In the genomic region with DNA sequence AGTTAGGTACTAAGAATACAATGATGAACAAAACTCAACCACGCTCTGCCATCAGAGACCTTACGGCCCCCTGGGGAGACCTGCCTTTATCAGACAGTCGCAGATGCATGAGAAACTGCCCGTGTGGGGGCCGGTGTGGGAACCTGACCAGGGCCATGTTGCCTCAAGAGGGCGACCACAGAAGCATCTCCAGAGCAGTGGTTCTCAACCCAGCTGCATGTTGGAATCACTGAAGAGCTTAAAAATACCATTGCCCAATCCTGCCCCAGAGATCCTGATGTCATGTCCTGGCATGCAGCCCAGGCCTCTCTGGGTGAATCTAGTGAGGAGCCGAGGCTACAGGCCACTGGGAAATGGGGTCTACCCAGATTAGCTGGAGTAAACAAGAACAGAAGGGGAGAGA, we compare ENCODE assay signal across 10 cellular contexts.
DNase-seq lines count a peak whose midpoint lies in the region; ATAC-seq, FAIRE-seq and TF ChIP-seq lines count a peak whose summit lies in the region.
"Had no signal": no experiment of that assay in that cellular context is flagged by ENCODE, and none has a peak within 500 bp of the region (broad histone marks: within the 10 kb centered on the region; RNA-seq: fewer than 3 reads in every experiment).

No MANE protein-coding gene starts in this region.

- peak overlapping the region in 5 of 11 experiments; percentile 27 to 78 (median 65); a peak in 9 of 22 replicates for H3K9ac ChIP-seq in BLaER1 treated with 17β-estradiol and CSF1 and Interleukin-3, amounts not matched to agents 10 nM and 100 nM
- H3K9ac ChIP-seq in GM12878 (ENCODE audit: control insufficient read depth, insufficient read depth, low read length): no peak overlapping the region

- no peaks in the 10 kb centered on the region for H3K79me2 ChIP-seq in GM12878 (ENCODE audit: control insufficient read depth, insufficient read depth, low read length)

- RAD21 ChIA-PET in GM12878 (lab: Charles Lee; ENCODE audit: unreplicated experiment): interaction anchor here (1.1 kb wide), 1 partner anchor 106 kb away, joined by 3 read pairs; no protein-coding TSS in a partner anchor

- in situ Hi-C loops in GM12878 (cut with MboI): loop anchor here (10.0 kb wide), 1 partner anchor 144 kb away; no protein-coding TSS in a partner anchor

- H2AFZ ChIP-seq in GM12878 (ENCODE audit: control insufficient read depth, low read depth, low read length): no peak overlapping the region

- no peak overlapping the region for H3K4me3 Mint-ChIP-seq in memory B cell

- H3K36me3 ChIP-seq in BLaER1 treated with 17β-estradiol and CSF1 and Interleukin-3, amounts not matched to agents 10 nM and 100 nM: peaks cover 0 to 13% (median 7%) of the 10 kb centered on the region in 11 experiments; a peak in 7 of 22 replicates
- H3K36me3 ChIP-seq in HEK293 (ENCODE audit: control insufficient read depth in 2 of 2, insufficient read depth in 1 of 2, low read length in 2 of 2) (no peaks in the 10 kb centered on the region), GM12878 (ENCODE audit: control insufficient read depth in 2 of 2, insufficient read depth in 2 of 2, low read length in 1 of 2) (no peaks in the 10 kb centered on the region)

- no peaks in the 10 kb centered on the region for H3K9me3 Mint-ChIP-seq in memory B cell

- no peak for TF ChIP-seq RAD21 in GM12878 (IDR thresholded peaks at IDR 0.05; ENCODE audit: insufficient read depth, low read depth, low read length)

- DNase-seq in GM12878 (ENCODE audit: low read depth, low spot score): no peak
- DNase-seq in memory B cell (ENCODE audit: low spot score in 2 of 2): no peak
- no peak for DNase-seq in Ammon's horn (ENCODE audit: low spot score)
- no peak for DNase-seq in SW 1271 (lab: John Stamatoyannopoulos, UW)
- no peak for DNase-seq in RPMI8226
- no peak for DNase-seq in NCI-H2227 treated with DMSO at 0.1 percent for 48 hours (lab: John Stamatoyannopoulos, UW)
- DNase-seq: DMS53, NCI-H1417 treated with DMSO at 0.1 percent for 48 hours had no signal

- TF ChIP-seq POLR2A in GM12878 (IDR thresholded peaks at IDR 0.05; ENCODE audit: low read depth, low read length): no peak

- no peaks in the 10 kb centered on the region for H3K27me3 ChIP-seq in BLaER1 treated with 17β-estradiol and CSF1 and Interleukin-3, amounts not matched to agents 10 nM and 100 nM
- no peaks in the 10 kb centered on the region for H3K27me3 ChIP-seq in GM12878 (replicated peaks in 1 of 2; ENCODE audit: control insufficient read depth in 2 of 2, insufficient read depth in 2 of 2, low read length in 1 of 2)

- no peaks in the 10 kb centered on the region for H3K27me3 Mint-ChIP-seq in memory B cell

- intact Hi-C loops in GM12878 (cut with micrococcal nuclease; ENCODE audit: unreplicated experiment): no loop called here

- TF ChIP-seq EP300 in GM12878 (IDR thresholded peaks at IDR 0.05; ENCODE audit: borderline replicate concordance in 1 of 2, control insufficient read depth in 1 of 2, low read depth in 2 of 2, low read length in 2 of 2): no peak

- H3K4me1 Mint-ChIP-seq in memory B cell: peaks cover 47% of the 10 kb centered on the region

- H3K4me3 ChIP-seq in BLaER1 treated with 17β-estradiol and CSF1 and Interleukin-3, amounts not matched to agents 10 nM and 100 nM: 0 out of 20 replicates have a peak overlapping the region, but pooled peaks of 1 of the 10 experiments have one; percentile 2
- H3K4me3 ChIP-seq in HEK293 (ENCODE audit: low read depth, low read length) (no peak overlapping the region), GM12878 (no peak overlapping the region)

- CTCF ChIA-PET in HEK293 (lab: Yijun Ruan, JAX): interaction anchor here (0.6 to 0.7 kb wide), 4 partner anchors 12 to 146 kb away, joined by 3 to 5 read pairs (median 4); no protein-coding TSS in a partner anchor
- CTCF ChIA-PET in GM12878 (lab: Yijun Ruan, JAX): interaction anchor here (1.0 kb wide), 1 partner anchor 141 kb away, joined by 3 read pairs; no protein-coding TSS in a partner anchor

- POLR2A ChIA-PET in HEK293 (lab: Yijun Ruan, JAX) (interaction anchor here (1.0 kb wide), 1 partner anchor 60 kb away, joined by 3 read pairs; no protein-coding TSS in a partner anchor), GM12878 (lab: Charles Lee) (no interaction called here)

- peaks cover 18% of the 10 kb centered on the region for H3K36me3 Mint-ChIP-seq in memory B cell

- BruUV-seq in GM12878 (replicated peaks; lab: Mats Ljungman, UMichigan): no TSS peak

- peak overlapping the region; percentile 64 for H3K27ac Mint-ChIP-seq in memory B cell

- peaks cover 5 to 63% (median 31%) of the 10 kb centered on the region in 11 experiments; a peak in 15 of 22 replicates for H4K20me1 ChIP-seq in BLaER1 treated with 17β-estradiol and CSF1 and Interleukin-3, amounts not matched to agents 10 nM and 100 nM
- H4K20me1 ChIP-seq in GM12878 (ENCODE audit: control insufficient read depth, insufficient read depth): no peaks in the 10 kb centered on the region; the same call in 1 of the 2 replicates

- no peaks in the 10 kb centered on the region for H3K9me3 ChIP-seq in BLaER1 treated with 17β-estradiol and CSF1 and Interleukin-3, amounts not matched to agents 10 nM and 100 nM (replicated peaks in 1 of 11)
- no peaks in the 10 kb centered on the region for H3K9me3 ChIP-seq in HEK293 (ENCODE audit: control insufficient read depth, insufficient read depth, low read depth, low read length)
- H3K9me3 ChIP-seq in GM12878 (replicated peaks; ENCODE audit: control insufficient read depth, insufficient read depth, low read length): no peaks in the 10 kb centered on the region

- H3K4me2 ChIP-seq in BLaER1 treated with 17β-estradiol and CSF1 and Interleukin-3, amounts not matched to agents 10 nM and 100 nM: peak overlapping the region; percentile 37 to 86 (median 70); a peak in 20 of 22 replicates
- H3K4me2 ChIP-seq in GM12878 (ENCODE audit: control insufficient read depth, insufficient read depth): no peak overlapping the region

- SMC1A ChIA-PET in GM12878 (lab: Charles Lee; ENCODE audit: uncharacterized antibody, unreplicated experiment): no interaction called here

- TF ChIP-seq CTCF in HEK293 (tag by site-specific recombination; IDR thresholded peaks at IDR 0.05) (no peak), GM12878 (IDR thresholded peaks at IDR 0.05 in 2 of 3, conservative IDR thresholded peaks at IDR 0.05 in 1 of 3; ENCODE audit: control insufficient read depth in 2 of 3, extremely low read depth in 1 of 3, insufficient read depth in 1 of 3, low read depth in 3 of 3, low read length in 3 of 3) (no peak)

- 45% methylated on average over 7 of the region's 7 CpGs for WGBS in GM12878 (ENCODE audit: insufficient coverage, insufficient replicate concordance, low lambda C conversion rate, missing lambda C conversion rate)

- no peak for FAIRE-seq in GM12878 (lab: Jason Lieb, UNC)

- peaks cover 24 to 93% (median 67%) of the 10 kb centered on the region in 10 experiments for H3K4me1 ChIP-seq in BLaER1 treated with 17β-estradiol and CSF1 and Interleukin-3, amounts not matched to agents 10 nM and 100 nM
- no peaks in the 10 kb centered on the region for H3K4me1 ChIP-seq in HEK293 (ENCODE audit: control insufficient read depth, insufficient read depth, low read length)
- H3K4me1 ChIP-seq in GM12878 (ENCODE audit: control insufficient read depth, insufficient read depth, low read length): peaks cover 14% of the 10 kb centered on the region

- peak overlapping the region in 6 of 11 experiments; percentile 35 to 86 (median 76); a peak in 12 of 22 replicates for H3K27ac ChIP-seq in BLaER1 treated with 17β-estradiol and CSF1 and Interleukin-3, amounts not matched to agents 10 nM and 100 nM
- no peak overlapping the region for H3K27ac ChIP-seq in HEK293 (ENCODE audit: extremely low read depth, low read depth, low read length)
- no peak overlapping the region for H3K27ac ChIP-seq in GM12878 (ENCODE audit: control insufficient read depth, insufficient read depth)

- ATAC-seq in GM12878 (no peak), memory B cell (ENCODE audit: low read depth) (no peak)

TF ChIP-seq in HEK293, 187 proteins besides CTCF, POLR2A, EP300 and RAD21:
- no peak for TF ChIP-seq ZNF140 (tag by site-specific recombination; IDR thresholded peaks at IDR 0.05)
- TF ChIP-seq SCRT2 (tag by site-specific recombination; IDR thresholded peaks at IDR 0.05): no peak
- peak; percentile 46; the same call in 1 of the 2 replicates for TF ChIP-seq ZNF660 (tag by site-specific recombination; IDR thresholded peaks at IDR 0.05)
- TF ChIP-seq ZNF777 (tag by site-specific recombination; IDR thresholded peaks at IDR 0.05; ENCODE audit: borderline replicate concordance): no peak
- no peak for TF ChIP-seq ZBTB7A (tag by site-specific recombination; IDR thresholded peaks at IDR 0.05; ENCODE audit: low read depth)

TF ChIP-seq in GM12878, 131 proteins besides CTCF, POLR2A, EP300 and RAD21 (continues in another document):
- TF ChIP-seq, protein P1, sequence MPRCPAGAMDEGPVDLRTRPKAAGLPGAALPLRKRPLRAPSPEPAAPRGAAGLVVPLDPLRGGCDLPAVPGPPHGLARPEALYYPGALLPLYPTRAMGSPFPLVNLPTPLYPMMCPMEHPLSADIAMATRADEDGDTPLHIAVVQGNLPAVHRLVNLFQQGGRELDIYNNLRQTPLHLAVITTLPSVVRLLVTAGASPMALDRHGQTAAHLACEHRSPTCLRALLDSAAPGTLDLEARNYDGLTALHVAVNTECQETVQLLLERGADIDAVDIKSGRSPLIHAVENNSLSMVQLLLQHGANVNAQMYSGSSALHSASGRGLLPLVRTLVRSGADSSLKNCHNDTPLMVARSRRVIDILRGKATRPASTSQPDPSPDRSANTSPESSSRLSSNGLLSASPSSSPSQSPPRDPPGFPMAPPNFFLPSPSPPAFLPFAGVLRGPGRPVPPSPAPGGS (IDR thresholded peaks at IDR 0.05; ENCODE audit: borderline replicate concordance, insufficient read depth, low read depth, low read length, poor library complexity, severe bottlenecking): peak; percentile 83
- TF ChIP-seq, protein P2, sequence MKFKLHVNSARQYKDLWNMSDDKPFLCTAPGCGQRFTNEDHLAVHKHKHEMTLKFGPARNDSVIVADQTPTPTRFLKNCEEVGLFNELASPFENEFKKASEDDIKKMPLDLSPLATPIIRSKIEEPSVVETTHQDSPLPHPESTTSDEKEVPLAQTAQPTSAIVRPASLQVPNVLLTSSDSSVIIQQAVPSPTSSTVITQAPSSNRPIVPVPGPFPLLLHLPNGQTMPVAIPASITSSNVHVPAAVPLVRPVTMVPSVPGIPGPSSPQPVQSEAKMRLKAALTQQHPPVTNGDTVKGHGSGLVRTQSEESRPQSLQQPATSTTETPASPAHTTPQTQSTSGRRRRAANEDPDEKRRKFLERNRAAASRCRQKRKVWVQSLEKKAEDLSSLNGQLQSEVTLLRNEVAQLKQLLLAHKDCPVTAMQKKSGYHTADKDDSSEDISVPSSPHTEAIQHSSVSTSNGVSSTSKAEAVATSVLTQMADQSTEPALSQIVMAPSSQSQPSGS (IDR thresholded peaks at IDR 0.05; ENCODE audit: low read length): peak; percentile 56
- TF ChIP-seq SREBF1 (IDR thresholded peaks at IDR 0.05; ENCODE audit: low read length) (no peak), CREB1 (IDR thresholded peaks at IDR 0.05; ENCODE audit: low read depth) (no peak)

Comparison
In these comparisons a context has a peak if more than half of its experiments do, and no peak if none do; other contexts are left out.
1. H3K27ac ChIP-seq: peak in BLaER1 treated with 17β-estradiol and CSF1 and Interleukin-3, amounts not matched to agents 10 nM and 100 nM (6 of 11); none in HEK293 (single experiment) and GM12878 (single experiment).